In the genomic region with DNA sequence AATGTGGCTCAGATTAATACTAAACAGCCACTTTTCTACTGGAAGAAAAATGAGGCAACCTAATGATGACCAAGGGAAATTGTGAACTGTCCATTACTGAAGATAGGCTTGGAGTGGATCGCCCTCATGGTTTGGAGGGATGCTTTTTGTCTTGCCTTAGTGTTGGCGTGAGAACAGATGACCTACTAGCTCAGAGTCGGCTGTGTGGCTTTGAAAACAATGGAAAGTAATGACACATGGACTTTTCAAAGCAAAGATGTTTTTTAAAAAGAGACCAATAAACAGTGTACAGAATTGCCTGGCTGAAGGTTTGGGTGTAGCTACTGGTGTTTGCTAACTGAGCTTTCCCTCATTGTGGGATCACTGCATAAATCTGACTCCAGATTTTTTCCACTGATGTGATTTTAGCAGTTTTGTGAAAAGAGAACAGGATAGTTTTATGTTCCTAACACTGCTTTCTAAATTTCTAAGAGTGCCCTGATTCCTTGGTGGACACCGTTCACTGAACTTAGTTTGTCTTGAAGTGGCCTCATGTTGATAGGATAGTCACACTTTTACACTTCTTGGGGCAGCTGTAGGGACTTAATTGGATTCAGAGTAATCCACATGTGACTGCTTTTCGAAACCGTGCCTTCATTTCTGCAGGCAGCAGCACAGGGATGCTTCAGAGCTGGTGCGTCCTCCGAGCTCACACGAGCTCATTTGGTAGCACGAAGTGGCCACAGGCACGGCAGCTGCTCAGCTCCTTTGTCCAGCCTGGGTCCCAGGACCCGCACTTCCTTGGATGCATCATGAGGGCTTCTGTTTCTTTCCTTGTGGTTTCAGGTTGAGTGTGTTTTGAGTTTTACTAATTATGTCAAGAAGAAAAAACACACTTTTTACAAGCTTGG, we compare ENCODE assay signal across 1 cellular context.
A peak's percentile ranks its signal among the peaks of the same experiment; 100 is the strongest.
TF ChIP-seq lines count a peak whose summit lies in the region.

No MANE protein-coding gene starts in this region.

TF ChIP-seq in K562, 482 proteins besides CTCF, POLR2A, EP300 and RAD21:
- TF ChIP-seq BHLHE40 (IDR thresholded peaks at IDR 0.05; ENCODE audit: low read length) (no peak), RBFOX2 (IDR thresholded peaks at IDR 0.05; ENCODE audit: low read depth, low read length) (peak; percentile 30; the same call in 1 of the 2 replicates), PTTG1 (tag; IDR thresholded peaks at IDR 0.05; ENCODE audit: low read depth) (no peak)
